22 cellular contexts compared by ENCODE assay signal in genomic region chr14:57707219-57707618, GRCh38.
"Had no signal": no experiment of that assay in that cellular context is flagged by ENCODE, and none has a peak within 500 bp of the region (broad histone marks: within the 10 kb centered on the region; RNA-seq: fewer than 3 reads in every experiment).

No MANE protein-coding gene starts in this region.

- H3K4me3 ChIP-seq: coronary artery, dorsolateral prefrontal cortex, esophagus muscularis mucosa, gastroesophageal sphincter, heart right ventricle, left lung, lower lobe of right lung had no signal

- ATAC-seq: foreskin keratinocyte; gastroesophageal sphincter; heart right ventricle; left cardiac atrium; left lung; left ventricle myocardium superior; lower lobe of right lung; naive thymus-derived CD4-positive, alpha-beta T cell had no signal

- FAIRE-seq: colon, endothelial cell of umbilical vein, frontal cortex, islet of Langerhans, keratinocyte had no signal

- H3K4me1 ChIP-seq: esophagus muscularis mucosa, foreskin keratinocyte, gastroesophageal sphincter, heart right ventricle, left lung, lower lobe of right lung had no signal

- DNase-seq: dermis blood vessel endothelial cell; dorsolateral prefrontal cortex; effector CD4-positive, alpha-beta T cell; effector memory CD4-positive, alpha-beta T cell; foreskin keratinocyte; heart right ventricle; hippocampal formation; left cardiac atrium; left lung; left ventricle myocardium superior; lower lobe of right lung; mesenchymal stem cell; midbrain; naive thymus-derived CD4-positive, alpha-beta T cell had no signal

- H3K27ac ChIP-seq: coronary artery, dorsolateral prefrontal cortex, esophagus muscularis mucosa, foreskin keratinocyte, gastroesophageal sphincter, heart right ventricle, left lung, lower lobe of right lung had no signal

- H3K36me3 ChIP-seq: esophagus muscularis mucosa, gastroesophageal sphincter, heart right ventricle, left lung, lower lobe of right lung had no signal

- H3K27me3 ChIP-seq: dorsolateral prefrontal cortex, esophagus muscularis mucosa, gastroesophageal sphincter, heart right ventricle, left lung had no signal
